ENCODE assay signal across 14 cellular contexts in the genomic region with DNA sequence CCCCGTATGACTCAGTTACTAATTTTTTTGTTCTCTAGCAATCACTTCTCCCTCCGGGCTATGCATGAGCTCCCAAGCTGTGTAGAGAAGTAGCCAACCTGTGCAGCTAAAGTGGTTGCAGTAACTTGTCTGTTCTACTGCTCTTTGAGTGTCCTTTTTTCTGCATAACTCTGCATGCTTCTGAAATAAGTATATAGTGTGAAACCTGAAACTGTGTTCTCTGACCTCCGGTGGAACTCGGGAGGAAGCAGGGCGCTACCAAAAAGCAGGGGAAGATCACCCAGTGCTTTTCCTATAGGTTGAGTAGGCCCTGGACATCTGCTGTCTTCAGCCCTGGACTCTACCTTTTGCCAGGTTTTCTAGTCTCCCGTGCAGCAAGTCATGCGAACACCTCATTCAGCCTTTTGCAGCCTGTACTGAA. TPM values are rescaled to one million over a fixed set of nuclear protein-coding genes. Genes with fewer than 3 reads are reported as not detected.
A peak's percentile ranks its signal among the peaks of the same experiment; 100 is the strongest.
DNase-seq lines count a peak whose midpoint lies in the region; ATAC-seq and TF ChIP-seq lines count a peak whose summit lies in the region.
"Had no signal": no experiment of that assay in that cellular context is flagged by ENCODE, and none has a peak within 500 bp of the region (broad histone marks: within the 10 kb centered on the region; RNA-seq: fewer than 3 reads in every experiment).

No MANE protein-coding gene starts in this region.

- H3K4me3 ChIP-seq in iPS-20b (ENCODE audit: low read length) (no peak overlapping the region), upper lobe of left lung (no peak overlapping the region), mucosa of descending colon (no peak overlapping the region)
- H3K4me3 ChIP-seq: thoracic aorta had no signal

- 79 to 81% methylated on average over 7 of the region's 7 CpGs for WGBS in upper lobe of left lung, 2 donors

- no peaks in the 10 kb centered on the region for H3K36me3 ChIP-seq in iPS-20b (ENCODE audit: insufficient read depth, low read depth, low read length)
- no peaks in the 10 kb centered on the region for H3K36me3 ChIP-seq in upper lobe of left lung
- H3K36me3 ChIP-seq in mucosa of descending colon (ENCODE audit: low read depth) = no peaks in the 10 kb centered on the region
- H3K36me3 ChIP-seq: thoracic aorta had no signal

- H3K27me3 ChIP-seq in iPS-20b (ENCODE audit: insufficient read depth, low read length) (no peaks in the 10 kb centered on the region), upper lobe of left lung (no peaks in the 10 kb centered on the region)

- peak overlapping the region; percentile 23 for H3K9ac ChIP-seq in iPS-20b (ENCODE audit: low read depth, low read length)

- H3K4me1 ChIP-seq in iPS-20b (ENCODE audit: insufficient read depth, low read length) = peaks cover 54% of the 10 kb centered on the region
- peaks cover 0 to 12% (median 9%) of the 10 kb centered on the region in 4 donors for H3K4me1 ChIP-seq in upper lobe of left lung
- H3K4me1 ChIP-seq in mucosa of descending colon (ENCODE audit: low read depth) = no peaks in the 10 kb centered on the region

- no peak for TF ChIP-seq EP300 in upper lobe of left lung (IDR thresholded peaks at IDR 0.05)

- no peak for TF ChIP-seq POLR2A in upper lobe of left lung (IDR thresholded peaks at IDR 0.05)

- H3K27ac ChIP-seq in iPS-20b (ENCODE audit: low read length) = no peak overlapping the region
- H3K27ac ChIP-seq in upper lobe of left lung = no peak overlapping the region
- H3K27ac ChIP-seq: thoracic aorta had no signal

- TF ChIP-seq CTCF in upper lobe of left lung (IDR thresholded peaks at IDR 0.05) (no peak), mucosa of descending colon (IDR thresholded peaks at IDR 0.05) (no peak)

- DNase-seq in D341Med (ENCODE audit: low spot score) (peak; percentile 30), upper lobe of left lung (no peak), mesenteric fat pad (ENCODE audit: low spot score) (no peak), mucosa of descending colon (no peak)
- DNase-seq: activated CD8-positive, alpha-beta memory T cell treated with anti-CD3 and anti-CD28 coated beads for 24 hours; activated effector memory CD4-positive, alpha-beta T cell treated with anti-CD3 and anti-CD28 coated beads, Interleukin-2, amount 50 U/mL, for 16 hours; effector CD8-positive, alpha-beta T cell; foreskin melanocyte; NCI-H2081 treated with DMSO at 0.1 percent for 48 hours had no signal

- H3K9me3 ChIP-seq in iPS-20b (ENCODE audit: insufficient read depth, low read depth, low read length) (no peaks in the 10 kb centered on the region), upper lobe of left lung (no peaks in the 10 kb centered on the region), mucosa of descending colon (no peaks in the 10 kb centered on the region)
- H3K9me3 ChIP-seq: thoracic aorta had no signal

- peak; percentile 53 for ATAC-seq in GM21390 (IDR thresholded peaks at IDR 0.05; ENCODE audit: unreplicated experiment)
- no peak for ATAC-seq in upper lobe of left lung (ENCODE audit: low FRiP score in 2 of 2)
- no peak for ATAC-seq in activated CD4-positive, CD25-positive, alpha-beta regulatory T cell treated with anti-CD3 and anti-CD28 coated beads, Interleukin-2, amount 50 U/mL, for 24 hours
- ATAC-seq in mucosa of descending colon = no peak

- intact Hi-C loops in mucosa of descending colon (cut with DNase I, micrococcal nuclease) = no loop called here

TF ChIP-seq in PFSK-1, 5 proteins besides CTCF, POLR2A, EP300 and RAD21:
- no peak for TF ChIP-seq FOXP2 (optimal IDR thresholded peaks at IDR 0.05; ENCODE audit: borderline replicate concordance, extremely low read depth, extremely low read length, insufficient read depth)
- TF ChIP-seq REST (IDR thresholded peaks at IDR 0.05; ENCODE audit: insufficient read depth in 1 of 2, low read depth in 2 of 2, low read length in 2 of 2) = no peak
- TF ChIP-seq POLR2AphosphoS5 (IDR thresholded peaks at IDR 0.05; ENCODE audit: low read depth, low read length) = 0 out of 2 replicates have a peak, but pooled peaks have one; percentile 43

RNA-seq across cellular contexts. Expression of gene PHLPP1, which starts 47.8 kb away (rescaled TPM):
- polyA plus RNA-seq in PFSK-1 (2012; ENCODE audit: insufficient read length, low read depth) = 13.5 TPM
- 10 to 100 TPM in 4 of 6 donors, 1 to 10 TPM in 2; 8.2 to 15.5 (median 13.2) TPM for total RNA-seq in upper lobe of left lung
- total RNA-seq in mesenteric fat pad = 7.0 TPM
- total RNA-seq in mucosa of descending colon = 10 to 100 TPM; 17.9 to 28.9 (median 19.7) TPM
